1 cellular context compared by ENCODE assay signal in the genomic region with DNA sequence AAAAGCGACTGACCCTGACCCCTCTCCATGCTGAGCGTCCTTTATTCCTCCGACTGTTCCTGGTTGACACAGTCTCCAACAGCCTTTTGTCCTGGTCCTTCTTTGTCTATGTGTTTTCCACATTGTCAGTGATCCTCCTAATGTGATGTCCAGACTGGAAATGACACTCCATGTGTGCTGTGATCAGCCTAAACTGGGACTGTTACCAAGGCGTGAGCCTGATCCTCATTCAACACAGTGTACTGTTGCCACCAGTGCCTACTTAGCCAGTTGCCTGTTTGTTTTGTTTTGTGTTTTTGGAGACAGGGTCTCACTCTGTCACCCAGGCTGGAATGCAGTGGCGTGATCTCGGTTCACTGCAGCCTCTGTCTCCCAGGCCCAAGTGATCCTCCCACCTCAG.
TF ChIP-seq lines count a peak whose summit lies in the region.

No MANE protein-coding gene starts in this region.

TF ChIP-seq in IMR-90, 13 proteins besides CTCF, POLR2A, EP300 and RAD21 (continued from another document):
- TF ChIP-seq, protein P1, sequence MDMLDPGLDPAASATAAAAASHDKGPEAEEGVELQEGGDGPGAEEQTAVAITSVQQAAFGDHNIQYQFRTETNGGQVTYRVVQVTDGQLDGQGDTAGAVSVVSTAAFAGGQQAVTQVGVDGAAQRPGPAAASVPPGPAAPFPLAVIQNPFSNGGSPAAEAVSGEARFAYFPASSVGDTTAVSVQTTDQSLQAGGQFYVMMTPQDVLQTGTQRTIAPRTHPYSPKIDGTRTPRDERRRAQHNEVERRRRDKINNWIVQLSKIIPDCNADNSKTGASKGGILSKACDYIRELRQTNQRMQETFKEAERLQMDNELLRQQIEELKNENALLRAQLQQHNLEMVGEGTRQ (IDR thresholded peaks at IDR 0.05; ENCODE audit: low read depth, low read length): no peak
- no peak for TF ChIP-seq MAFK (IDR thresholded peaks at IDR 0.05; ENCODE audit: low read depth, low read length)
- TF ChIP-seq MAZ (IDR thresholded peaks at IDR 0.05; ENCODE audit: borderline replicate concordance, low read depth, low read length): no peak
- no peak for TF ChIP-seq CHD1 (IDR thresholded peaks at IDR 0.05; ENCODE audit: low read depth, low read length)
- TF ChIP-seq NFE2L2 (IDR thresholded peaks at IDR 0.05; ENCODE audit: low read depth, low read length): no peak
- TF ChIP-seq RFX5 (IDR thresholded peaks at IDR 0.05; ENCODE audit: low read depth, low read length): no peak
- no peak for TF ChIP-seq FOS (IDR thresholded peaks at IDR 0.05; ENCODE audit: low read depth, low read length)
- TF ChIP-seq MXI1 (IDR thresholded peaks at IDR 0.05; ENCODE audit: borderline replicate concordance, low read depth, low read length): no peak
- TF ChIP-seq RCOR1 (IDR thresholded peaks at IDR 0.05; ENCODE audit: insufficient replicate concordance, low read length): no peak
- TF ChIP-seq SMC3 (IDR thresholded peaks at IDR 0.05; ENCODE audit: low read depth, low read length): no peak
- TF ChIP-seq, protein P2, sequence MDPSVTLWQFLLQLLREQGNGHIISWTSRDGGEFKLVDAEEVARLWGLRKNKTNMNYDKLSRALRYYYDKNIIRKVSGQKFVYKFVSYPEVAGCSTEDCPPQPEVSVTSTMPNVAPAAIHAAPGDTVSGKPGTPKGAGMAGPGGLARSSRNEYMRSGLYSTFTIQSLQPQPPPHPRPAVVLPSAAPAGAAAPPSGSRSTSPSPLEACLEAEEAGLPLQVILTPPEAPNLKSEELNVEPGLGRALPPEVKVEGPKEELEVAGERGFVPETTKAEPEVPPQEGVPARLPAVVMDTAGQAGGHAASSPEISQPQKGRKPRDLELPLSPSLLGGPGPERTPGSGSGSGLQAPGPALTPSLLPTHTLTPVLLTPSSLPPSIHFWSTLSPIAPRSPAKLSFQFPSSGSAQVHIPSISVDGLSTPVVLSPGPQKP (IDR thresholded peaks at IDR 0.05; ENCODE audit: borderline replicate concordance, low read depth, low read length): no peak
